8 cellular contexts compared by ENCODE assay signal in the genomic region with DNA sequence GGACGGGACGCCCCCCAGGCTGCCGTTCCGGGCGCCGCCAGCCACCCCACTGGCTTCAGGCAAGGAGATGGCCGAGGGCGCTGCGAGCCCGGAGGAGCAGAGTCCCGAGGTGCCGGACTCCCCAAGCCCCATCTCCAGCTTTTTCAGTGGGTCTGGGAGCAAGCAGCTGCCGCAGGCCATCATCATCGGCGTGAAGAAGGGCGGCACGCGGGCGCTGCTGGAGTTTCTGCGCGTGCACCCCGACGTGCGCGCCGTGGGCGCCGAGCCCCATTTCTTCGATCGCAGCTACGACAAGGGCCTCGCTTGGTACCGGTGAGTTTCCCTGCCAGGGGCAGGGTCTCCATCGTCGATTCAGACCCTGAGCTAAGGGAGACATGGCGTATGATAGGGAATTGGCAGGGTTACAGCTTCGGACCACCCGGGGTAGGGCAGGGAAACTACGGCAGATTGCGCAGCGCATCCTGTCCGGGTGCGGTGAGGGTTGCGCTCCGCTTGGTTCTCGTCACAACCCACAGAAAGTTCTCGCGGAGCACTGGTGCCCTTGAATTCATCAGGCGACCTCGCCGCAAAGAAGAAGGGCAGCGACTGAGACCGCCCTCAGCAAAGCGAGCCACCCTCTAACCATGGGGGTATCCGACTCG. TPM values are rescaled to one million over a fixed set of nuclear protein-coding genes. Genes with fewer than 3 reads are reported as not detected.
DNase-seq lines count a peak whose midpoint lies in the region; ATAC-seq and TF ChIP-seq lines count a peak whose summit lies in the region.

No MANE protein-coding gene starts in this region.

- peak overlapping the region; percentile 96 for H3K4me3 Mint-ChIP-seq in activated naive CD8-positive, alpha-beta T cell treated with anti-CD3 and anti-CD28 coated beads, Interleukin-2, amount 50 U/mL, for 24 hours

- H4K20me1 ChIP-seq in SK-N-SH (ENCODE audit: insufficient read depth) = no peaks in the 10 kb centered on the region; the same call in 1 of the 2 replicates

- peaks cover 3% of the 10 kb centered on the region for H3F3A ChIP-seq in SK-N-SH (replicated peaks; ENCODE audit: insufficient read depth)

- no peaks in the 10 kb centered on the region for H3K9me2 ChIP-seq in SK-N-SH

- intact Hi-C loops in sciatic nerve (cut with DNase I) = loop anchor here (2.0 kb wide), 1 partner anchor 35 kb away; no protein-coding TSS in a partner anchor

- peaks cover 9% of the 10 kb centered on the region for H3K36me3 Mint-ChIP-seq in activated naive CD8-positive, alpha-beta T cell treated with anti-CD3 and anti-CD28 coated beads, Interleukin-2, amount 50 U/mL, for 24 hours (ENCODE audit: low read depth)

- H3K27me3 ChIP-seq in SK-N-SH (ENCODE audit: insufficient read depth) (peaks cover 32% of the 10 kb centered on the region), SJSA1 (replicated peaks) (no peaks in the 10 kb centered on the region), iPS-20b (ENCODE audit: insufficient read depth, low read length) (peaks cover 93% of the 10 kb centered on the region)

- H3K9ac ChIP-seq in SK-N-SH = peak overlapping the region; percentile 53; the same call in 1 of the 2 replicates
- peak overlapping the region; percentile 76; the same call in 1 of the 2 replicates for H3K9ac ChIP-seq in iPS-20b (ENCODE audit: low read depth, low read length)

- H3K9me3 ChIP-seq in SK-N-SH = no peaks in the 10 kb centered on the region
- H3K9me3 ChIP-seq in SJSA1 (replicated peaks) = no peaks in the 10 kb centered on the region
- peaks cover 3% of the 10 kb centered on the region; the same call in 1 of the 2 replicates for H3K9me3 ChIP-seq in iPS-20b (ENCODE audit: insufficient read depth, low read depth, low read length)

- H3K27ac ChIP-seq in SK-N-SH (ENCODE audit: low read depth in 2 of 2, low read length in 1 of 2) = peak overlapping the region in 1 of 2 experiments; percentile 15; a peak in 1 of 4 replicates
- peak overlapping the region; percentile 80 for H3K27ac ChIP-seq in SJSA1
- H3K27ac ChIP-seq in iPS-20b (ENCODE audit: low read length) = no peak overlapping the region

- H3K4me1 ChIP-seq in SK-N-SH (ENCODE audit: control insufficient read depth in 1 of 2, insufficient read depth in 2 of 2, low read depth in 1 of 2, low read length in 1 of 2) = peaks cover 0 to 23% of the 10 kb centered on the region in 2 experiments; a peak in 2 of 4 replicates
- peaks cover 35% of the 10 kb centered on the region for H3K4me1 ChIP-seq in SJSA1 (replicated peaks)
- H3K4me1 ChIP-seq in iPS-20b (ENCODE audit: insufficient read depth, low read length) = peaks cover 39% of the 10 kb centered on the region

- H3K4me3 ChIP-seq in SK-N-SH (ENCODE audit: low read depth in 2 of 2, low read length in 1 of 2) (peak overlapping the region; percentile 54 to 78), SJSA1 (peak overlapping the region; percentile 62), iPS-20b (ENCODE audit: low read length) (peak overlapping the region; percentile 93)

- H3K4me2 ChIP-seq in SK-N-SH = peak overlapping the region; percentile 96

- POLR2A ChIA-PET in SK-N-SH (lab: Yijun Ruan, JAX) = no interaction called here

- ATAC-seq in SK-N-SH treated with all-trans-retinoic acid at 6 μM for 48 hours (no peak), sciatic nerve (no peak)
- peak; percentile 4 for ATAC-seq in activated naive CD8-positive, alpha-beta T cell treated with anti-CD3 and anti-CD28 coated beads, Interleukin-2, amount 50 U/mL, for 24 hours

- no peak for TF ChIP-seq RAD21 in SK-N-SH (IDR thresholded peaks at IDR 0.05; ENCODE audit: low read length)

- DNase-seq in SK-N-SH (no peak), SJSA1 (ENCODE audit: low read depth in 1 of 2, low spot score in 2 of 2) (peak; percentile 52 to 62), GM19240 (ENCODE audit: insufficient read length, low spot score) (no peak), sciatic nerve (ENCODE audit: low spot score) (no peak)
- peak; percentile 65 for DNase-seq in activated naive CD8-positive, alpha-beta T cell treated with anti-CD3 and anti-CD28 coated beads, Interleukin-2, amount 50 U/mL, for 24 hours
- DNase-seq in stimulated activated CD4-positive, alpha-beta T cell treated with anti-CD3 and anti-CD28 coated beads, Interleukin-1b, Interleukin-23, amount 100 ng/mL, for 4 hours (ENCODE audit: low read depth in 2 of 2) = peak; percentile 40 to 44

- peaks cover 46% of the 10 kb centered on the region for H3K79me2 ChIP-seq in SK-N-SH (ENCODE audit: insufficient read depth)

- peaks cover 17% of the 10 kb centered on the region for H3K27me3 Mint-ChIP-seq in activated naive CD8-positive, alpha-beta T cell treated with anti-CD3 and anti-CD28 coated beads, Interleukin-2, amount 50 U/mL, for 24 hours

- TF ChIP-seq CTCF in SK-N-SH (IDR thresholded peaks at IDR 0.05) = no peak

- TF ChIP-seq EP300 in SK-N-SH (IDR thresholded peaks at IDR 0.05; ENCODE audit: borderline replicate concordance in 1 of 2, low read depth in 1 of 2, low read length in 1 of 2) = no peak

- no peaks in the 10 kb centered on the region for H3K9me3 Mint-ChIP-seq in activated naive CD8-positive, alpha-beta T cell treated with anti-CD3 and anti-CD28 coated beads, Interleukin-2, amount 50 U/mL, for 24 hours

- no peaks in the 10 kb centered on the region for H3K36me3 ChIP-seq in SK-N-SH (replicated peaks in 1 of 2; ENCODE audit: control insufficient read depth in 1 of 2, insufficient read depth in 2 of 2, low read length in 1 of 2)
- H3K36me3 ChIP-seq in SJSA1 = peaks cover 10% of the 10 kb centered on the region
- no peaks in the 10 kb centered on the region; the same call in 1 of the 2 replicates for H3K36me3 ChIP-seq in iPS-20b (ENCODE audit: insufficient read depth, low read depth, low read length)

- peaks cover 63% of the 10 kb centered on the region for H3K4me1 Mint-ChIP-seq in activated naive CD8-positive, alpha-beta T cell treated with anti-CD3 and anti-CD28 coated beads, Interleukin-2, amount 50 U/mL, for 24 hours

- peak overlapping the region; percentile 93 for H3K27ac Mint-ChIP-seq in activated naive CD8-positive, alpha-beta T cell treated with anti-CD3 and anti-CD28 coated beads, Interleukin-2, amount 50 U/mL, for 24 hours

- 1% methylated on average over 32 of the region's 56 CpGs for WGBS in SK-N-SH (ENCODE audit: low lambda C conversion rate)

- H2AFZ ChIP-seq in SK-N-SH (ENCODE audit: low read depth) = peak overlapping the region; percentile 83

- CTCF ChIA-PET in SK-N-SH (lab: Yijun Ruan, JAX) = interaction anchor here (0.6 to 3.7 kb wide), 39 partner anchors 8 to 1271 kb away, joined by 3 to 25 read pairs (median 4); a partner anchor contains a TSS

TF ChIP-seq in SK-N-SH, 30 proteins besides CTCF, POLR2A, EP300 and RAD21 (continues in another document):
- TF ChIP-seq ELF1 (IDR thresholded peaks at IDR 0.05) (no peak), NRF1 (IDR thresholded peaks at IDR 0.05; ENCODE audit: low read depth, low read length) (no peak), RXRA (IDR thresholded peaks at IDR 0.05; ENCODE audit: borderline replicate concordance, low read depth) (no peak), FOXJ3 (CRISPR knock-in tag; IDR thresholded peaks at IDR 0.05) (no peak), RCOR1 (IDR thresholded peaks at IDR 0.05; ENCODE audit: low read length) (no peak)
- TF ChIP-seq, protein P1, sequence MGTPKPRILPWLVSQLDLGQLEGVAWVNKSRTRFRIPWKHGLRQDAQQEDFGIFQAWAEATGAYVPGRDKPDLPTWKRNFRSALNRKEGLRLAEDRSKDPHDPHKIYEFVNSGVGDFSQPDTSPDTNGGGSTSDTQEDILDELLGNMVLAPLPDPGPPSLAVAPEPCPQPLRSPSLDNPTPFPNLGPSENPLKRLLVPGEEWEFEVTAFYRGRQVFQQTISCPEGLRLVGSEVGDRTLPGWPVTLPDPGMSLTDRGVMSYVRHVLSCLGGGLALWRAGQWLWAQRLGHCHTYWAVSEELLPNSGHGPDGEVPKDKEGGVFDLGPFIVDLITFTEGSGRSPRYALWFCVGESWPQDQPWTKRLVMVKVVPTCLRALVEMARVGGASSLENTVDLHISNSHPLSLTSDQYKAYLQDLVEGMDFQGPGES (IDR thresholded peaks at IDR 0.05; ENCODE audit: low read depth, low read length) = no peak

TF ChIP-seq in SK-N-SH treated with all-trans-retinoic acid at 6 μM for 48 hours, 23 proteins besides CTCF, POLR2A, EP300 and RAD21 (continues in another document):
- TF ChIP-seq ZNF8 (CRISPR knock-in tag; IDR thresholded peaks at IDR 0.05) (no peak), ZNF70 (CRISPR knock-in tag; IDR thresholded peaks at IDR 0.05) (no peak), ZFP3 (CRISPR knock-in tag; IDR thresholded peaks at IDR 0.05) (no peak), ZNF565 (CRISPR knock-in tag; conservative IDR thresholded peaks at IDR 0.05; ENCODE audit: low read depth) (no peak), GLIS3 (CRISPR knock-in tag; IDR thresholded peaks at IDR 0.05) (no peak), ZC3H10 (CRISPR knock-in tag; IDR thresholded peaks at IDR 0.05) (no peak)
- TF ChIP-seq, protein P2, sequence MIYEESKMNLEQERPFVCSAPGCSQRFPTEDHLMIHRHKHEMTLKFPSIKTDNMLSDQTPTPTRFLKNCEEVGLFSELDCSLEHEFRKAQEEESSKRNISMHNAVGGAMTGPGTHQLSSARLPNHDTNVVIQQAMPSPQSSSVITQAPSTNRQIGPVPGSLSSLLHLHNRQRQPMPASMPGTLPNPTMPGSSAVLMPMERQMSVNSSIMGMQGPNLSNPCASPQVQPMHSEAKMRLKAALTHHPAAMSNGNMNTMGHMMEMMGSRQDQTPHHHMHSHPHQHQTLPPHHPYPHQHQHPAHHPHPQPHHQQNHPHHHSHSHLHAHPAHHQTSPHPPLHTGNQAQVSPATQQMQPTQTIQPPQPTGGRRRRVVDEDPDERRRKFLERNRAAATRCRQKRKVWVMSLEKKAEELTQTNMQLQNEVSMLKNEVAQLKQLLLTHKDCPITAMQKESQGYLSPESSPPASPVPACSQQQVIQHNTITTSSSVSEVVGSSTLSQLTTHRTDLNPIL (CRISPR knock-in tag; IDR thresholded peaks at IDR 0.05; ENCODE audit: low read depth) = no peak

RNA-seq across cellular contexts. Expression of a gene that starts 1.0 kb away (rescaled TPM):
- 0.55 and 0.67 TPM in 2 replicates for polyA plus RNA-seq in SK-N-SH (2012; rRNA removed)
- 0.55 and 0.71 TPM in 2 replicates for polyA plus RNA-seq in SK-N-SH (2012; cell fraction: cytosol; rRNA removed)
- 0.76 and 0.85 TPM in 2 replicates for polyA plus RNA-seq in SK-N-SH (2012; cell fraction: nucleus; rRNA removed)
- 14.1 and 17.0 TPM in 2 replicates for total RNA-seq in SJSA1 (2014; rRNA removed; shearing (Covaris generic))
- total RNA-seq in sciatic nerve = 1.2 TPM

Comparison
In these comparisons a context has a peak if more than half of its experiments do, and no peak if none do; other contexts are left out.
1. DNase-seq: peak in SJSA1 (2 of 2), activated naive CD8-positive, alpha-beta T cell treated with anti-CD3 and anti-CD28 coated beads, Interleukin-2, amount 50 U/mL, for 24 hours (single experiment) and stimulated activated CD4-positive, alpha-beta T cell treated with anti-CD3 and anti-CD28 coated beads, Interleukin-1b, Interleukin-23, amount 100 ng/mL, for 4 hours (2 of 2); none in SK-N-SH (single experiment), GM19240 (single experiment) and sciatic nerve (single experiment).
2. Peak in every context shown above with its lines, with median percentiles within 50 percentile points of each other: H3K4me3 ChIP-seq.